2 cellular contexts compared by ENCODE assay signal in the genomic region with DNA sequence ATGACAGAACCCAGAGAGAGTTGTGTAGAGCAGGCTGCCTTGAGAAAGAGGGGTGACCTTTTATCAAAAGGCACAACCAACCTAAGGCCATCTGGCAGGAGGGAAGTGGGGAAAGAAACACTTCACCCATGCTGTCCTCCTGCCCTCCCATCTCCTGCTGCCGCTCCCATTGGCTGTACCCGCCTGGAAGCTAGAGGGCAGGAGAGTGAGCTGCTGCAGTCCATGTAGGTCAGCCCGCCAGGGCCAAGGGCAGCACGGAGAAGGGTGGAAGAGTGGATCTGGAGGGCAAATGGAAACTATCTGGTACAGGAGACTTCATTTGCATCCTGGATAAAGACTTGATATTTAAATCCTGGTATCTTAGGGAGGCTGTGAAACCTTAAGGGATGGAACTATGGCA.
TF ChIP-seq lines count a peak whose summit lies in the region.

No MANE protein-coding gene starts in this region.

TF ChIP-seq in HCT116, 20 proteins besides CTCF, POLR2A, EP300 and RAD21:
- TF ChIP-seq TCF7L2 (IDR thresholded peaks at IDR 0.05; ENCODE audit: borderline replicate concordance, extremely low read depth, insufficient read depth, insufficient read length): no peak
- TF ChIP-seq, protein P1, sequence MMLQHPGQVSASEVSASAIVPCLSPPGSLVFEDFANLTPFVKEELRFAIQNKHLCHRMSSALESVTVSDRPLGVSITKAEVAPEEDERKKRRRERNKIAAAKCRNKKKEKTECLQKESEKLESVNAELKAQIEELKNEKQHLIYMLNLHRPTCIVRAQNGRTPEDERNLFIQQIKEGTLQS (IDR thresholded peaks at IDR 0.05): no peak
- TF ChIP-seq, protein P2, sequence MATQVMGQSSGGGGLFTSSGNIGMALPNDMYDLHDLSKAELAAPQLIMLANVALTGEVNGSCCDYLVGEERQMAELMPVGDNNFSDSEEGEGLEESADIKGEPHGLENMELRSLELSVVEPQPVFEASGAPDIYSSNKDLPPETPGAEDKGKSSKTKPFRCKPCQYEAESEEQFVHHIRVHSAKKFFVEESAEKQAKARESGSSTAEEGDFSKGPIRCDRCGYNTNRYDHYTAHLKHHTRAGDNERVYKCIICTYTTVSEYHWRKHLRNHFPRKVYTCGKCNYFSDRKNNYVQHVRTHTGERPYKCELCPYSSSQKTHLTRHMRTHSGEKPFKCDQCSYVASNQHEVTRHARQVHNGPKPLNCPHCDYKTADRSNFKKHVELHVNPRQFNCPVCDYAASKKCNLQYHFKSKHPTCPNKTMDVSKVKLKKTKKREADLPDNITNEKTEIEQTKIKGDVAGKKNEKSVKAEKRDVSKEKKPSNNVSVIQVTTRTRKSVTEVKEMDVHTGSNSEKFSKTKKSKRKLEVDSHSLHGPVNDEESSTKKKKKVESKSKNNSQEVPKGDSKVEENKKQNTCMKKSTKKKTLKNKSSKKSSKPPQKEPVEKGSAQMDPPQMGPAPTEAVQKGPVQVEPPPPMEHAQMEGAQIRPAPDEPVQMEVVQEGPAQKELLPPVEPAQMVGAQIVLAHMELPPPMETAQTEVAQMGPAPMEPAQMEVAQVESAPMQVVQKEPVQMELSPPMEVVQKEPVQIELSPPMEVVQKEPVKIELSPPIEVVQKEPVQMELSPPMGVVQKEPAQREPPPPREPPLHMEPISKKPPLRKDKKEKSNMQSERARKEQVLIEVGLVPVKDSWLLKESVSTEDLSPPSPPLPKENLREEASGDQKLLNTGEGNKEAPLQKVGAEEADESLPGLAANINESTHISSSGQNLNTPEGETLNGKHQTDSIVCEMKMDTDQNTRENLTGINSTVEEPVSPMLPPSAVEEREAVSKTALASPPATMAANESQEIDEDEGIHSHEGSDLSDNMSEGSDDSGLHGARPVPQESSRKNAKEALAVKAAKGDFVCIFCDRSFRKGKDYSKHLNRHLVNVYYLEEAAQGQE (IDR thresholded peaks at IDR 0.05; ENCODE audit: low read depth): no peak
- TF ChIP-seq SRF (IDR thresholded peaks at IDR 0.05; ENCODE audit: low read depth): no peak
- no peak for TF ChIP-seq CEBPB (IDR thresholded peaks at IDR 0.05; ENCODE audit: low read depth)
- no peak for TF ChIP-seq ZNF274 (IDR thresholded peaks at IDR 0.05; ENCODE audit: low read depth, low read length)
- no peak for TF ChIP-seq ELF1 (IDR thresholded peaks at IDR 0.05; ENCODE audit: borderline replicate concordance, low read depth)
- TF ChIP-seq FOSL1 (IDR thresholded peaks at IDR 0.05; ENCODE audit: low read depth): no peak
- TF ChIP-seq JUND (IDR thresholded peaks at IDR 0.05): no peak
- no peak for TF ChIP-seq POLR2AphosphoS5 (IDR thresholded peaks at IDR 0.05; ENCODE audit: low read depth, low read length)
- no peak for TF ChIP-seq CBX3 (IDR thresholded peaks at IDR 0.05; ENCODE audit: low read depth)
- TF ChIP-seq, protein P3, sequence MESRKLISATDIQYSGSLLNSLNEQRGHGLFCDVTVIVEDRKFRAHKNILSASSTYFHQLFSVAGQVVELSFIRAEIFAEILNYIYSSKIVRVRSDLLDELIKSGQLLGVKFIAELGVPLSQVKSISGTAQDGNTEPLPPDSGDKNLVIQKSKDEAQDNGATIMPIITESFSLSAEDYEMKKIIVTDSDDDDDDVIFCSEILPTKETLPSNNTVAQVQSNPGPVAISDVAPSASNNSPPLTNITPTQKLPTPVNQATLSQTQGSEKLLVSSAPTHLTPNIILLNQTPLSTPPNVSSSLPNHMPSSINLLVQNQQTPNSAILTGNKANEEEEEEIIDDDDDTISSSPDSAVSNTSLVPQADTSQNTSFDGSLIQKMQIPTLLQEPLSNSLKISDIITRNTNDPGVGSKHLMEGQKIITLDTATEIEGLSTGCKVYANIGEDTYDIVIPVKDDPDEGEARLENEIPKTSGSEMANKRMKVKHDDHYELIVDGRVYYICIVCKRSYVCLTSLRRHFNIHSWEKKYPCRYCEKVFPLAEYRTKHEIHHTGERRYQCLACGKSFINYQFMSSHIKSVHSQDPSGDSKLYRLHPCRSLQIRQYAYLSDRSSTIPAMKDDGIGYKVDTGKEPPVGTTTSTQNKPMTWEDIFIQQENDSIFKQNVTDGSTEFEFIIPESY (IDR thresholded peaks at IDR 0.05; ENCODE audit: extremely low read depth, insufficient replicate concordance, low read length): no peak
- no peak for TF ChIP-seq SIN3A (IDR thresholded peaks at IDR 0.05; ENCODE audit: low read depth)
- no peak for TF ChIP-seq EGR1 (IDR thresholded peaks at IDR 0.05; ENCODE audit: low read depth)
- TF ChIP-seq EZH2phosphoT487 (IDR thresholded peaks at IDR 0.05; ENCODE audit: borderline replicate concordance): no peak
TF ChIP-seq in HCT116: peak in this region for 0.

TF ChIP-seq in GM12891, 5 proteins besides CTCF, POLR2A, EP300 and RAD21:
- TF ChIP-seq SPI1 (IDR thresholded peaks at IDR 0.05; ENCODE audit: low read depth, low read length) (no peak), POLR2AphosphoS5 (IDR thresholded peaks at IDR 0.05; ENCODE audit: low read depth, low read length) (no peak), POU2F2 (IDR thresholded peaks at IDR 0.05; ENCODE audit: low read depth, low read length) (no peak), TAF1 (IDR thresholded peaks at IDR 0.05; ENCODE audit: low read depth, low read length) (no peak)
